ENCODE assay signal across 1 cellular context in the genomic region with DNA sequence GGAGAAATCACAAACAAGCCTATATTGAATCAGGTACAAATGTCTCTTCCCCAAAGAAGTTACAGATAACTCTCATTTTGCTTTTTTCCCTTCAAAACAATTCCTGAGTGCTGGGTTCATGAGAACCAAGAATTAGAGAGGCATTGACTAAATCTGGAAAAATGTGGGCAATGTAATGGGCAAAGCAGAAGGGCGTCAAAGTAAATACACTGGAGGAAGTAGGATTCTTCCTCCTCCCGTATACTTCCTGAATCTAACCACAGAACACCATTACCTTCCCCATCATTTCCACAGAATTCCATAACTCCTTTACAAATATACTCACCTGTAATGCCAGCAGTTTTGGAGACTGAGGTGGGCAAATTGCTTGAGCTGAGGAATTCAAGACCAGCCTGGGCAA.
TF ChIP-seq lines count a peak whose summit lies in the region.

No MANE protein-coding gene starts in this region.

TF ChIP-seq in HepG2, 621 proteins besides CTCF, POLR2A, EP300 and RAD21:
- TF ChIP-seq DNMT3B (CRISPR knock-in tag; conservative IDR thresholded peaks at IDR 0.05): no peak
- TF ChIP-seq ZNF44 (CRISPR knock-in tag; IDR thresholded peaks at IDR 0.05): no peak
- no peak for TF ChIP-seq GPN1 (CRISPR knock-in tag; IDR thresholded peaks at IDR 0.05; ENCODE audit: borderline replicate concordance)
- TF ChIP-seq, protein P1, sequence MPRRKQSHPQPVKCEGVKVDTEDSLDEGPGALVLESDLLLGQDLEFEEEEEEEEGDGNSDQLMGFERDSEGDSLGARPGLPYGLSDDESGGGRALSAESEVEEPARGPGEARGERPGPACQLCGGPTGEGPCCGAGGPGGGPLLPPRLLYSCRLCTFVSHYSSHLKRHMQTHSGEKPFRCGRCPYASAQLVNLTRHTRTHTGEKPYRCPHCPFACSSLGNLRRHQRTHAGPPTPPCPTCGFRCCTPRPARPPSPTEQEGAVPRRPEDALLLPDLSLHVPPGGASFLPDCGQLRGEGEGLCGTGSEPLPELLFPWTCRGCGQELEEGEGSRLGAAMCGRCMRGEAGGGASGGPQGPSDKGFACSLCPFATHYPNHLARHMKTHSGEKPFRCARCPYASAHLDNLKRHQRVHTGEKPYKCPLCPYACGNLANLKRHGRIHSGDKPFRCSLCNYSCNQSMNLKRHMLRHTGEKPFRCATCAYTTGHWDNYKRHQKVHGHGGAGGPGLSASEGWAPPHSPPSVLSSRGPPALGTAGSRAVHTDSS (CRISPR knock-in tag; conservative IDR thresholded peaks at IDR 0.05): no peak
- TF ChIP-seq ZNF816 (CRISPR knock-in tag; IDR thresholded peaks at IDR 0.05; ENCODE audit: borderline replicate concordance): no peak
- TF ChIP-seq SOX5 (CRISPR knock-in tag; IDR thresholded peaks at IDR 0.05; ENCODE audit: borderline replicate concordance): no peak
- TF ChIP-seq, protein P2, sequence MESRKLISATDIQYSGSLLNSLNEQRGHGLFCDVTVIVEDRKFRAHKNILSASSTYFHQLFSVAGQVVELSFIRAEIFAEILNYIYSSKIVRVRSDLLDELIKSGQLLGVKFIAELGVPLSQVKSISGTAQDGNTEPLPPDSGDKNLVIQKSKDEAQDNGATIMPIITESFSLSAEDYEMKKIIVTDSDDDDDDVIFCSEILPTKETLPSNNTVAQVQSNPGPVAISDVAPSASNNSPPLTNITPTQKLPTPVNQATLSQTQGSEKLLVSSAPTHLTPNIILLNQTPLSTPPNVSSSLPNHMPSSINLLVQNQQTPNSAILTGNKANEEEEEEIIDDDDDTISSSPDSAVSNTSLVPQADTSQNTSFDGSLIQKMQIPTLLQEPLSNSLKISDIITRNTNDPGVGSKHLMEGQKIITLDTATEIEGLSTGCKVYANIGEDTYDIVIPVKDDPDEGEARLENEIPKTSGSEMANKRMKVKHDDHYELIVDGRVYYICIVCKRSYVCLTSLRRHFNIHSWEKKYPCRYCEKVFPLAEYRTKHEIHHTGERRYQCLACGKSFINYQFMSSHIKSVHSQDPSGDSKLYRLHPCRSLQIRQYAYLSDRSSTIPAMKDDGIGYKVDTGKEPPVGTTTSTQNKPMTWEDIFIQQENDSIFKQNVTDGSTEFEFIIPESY (CRISPR knock-in tag; IDR thresholded peaks at IDR 0.05): no peak
- TF ChIP-seq PLRG1 (conservative IDR thresholded peaks at IDR 0.05): no peak
- TF ChIP-seq, protein P3, sequence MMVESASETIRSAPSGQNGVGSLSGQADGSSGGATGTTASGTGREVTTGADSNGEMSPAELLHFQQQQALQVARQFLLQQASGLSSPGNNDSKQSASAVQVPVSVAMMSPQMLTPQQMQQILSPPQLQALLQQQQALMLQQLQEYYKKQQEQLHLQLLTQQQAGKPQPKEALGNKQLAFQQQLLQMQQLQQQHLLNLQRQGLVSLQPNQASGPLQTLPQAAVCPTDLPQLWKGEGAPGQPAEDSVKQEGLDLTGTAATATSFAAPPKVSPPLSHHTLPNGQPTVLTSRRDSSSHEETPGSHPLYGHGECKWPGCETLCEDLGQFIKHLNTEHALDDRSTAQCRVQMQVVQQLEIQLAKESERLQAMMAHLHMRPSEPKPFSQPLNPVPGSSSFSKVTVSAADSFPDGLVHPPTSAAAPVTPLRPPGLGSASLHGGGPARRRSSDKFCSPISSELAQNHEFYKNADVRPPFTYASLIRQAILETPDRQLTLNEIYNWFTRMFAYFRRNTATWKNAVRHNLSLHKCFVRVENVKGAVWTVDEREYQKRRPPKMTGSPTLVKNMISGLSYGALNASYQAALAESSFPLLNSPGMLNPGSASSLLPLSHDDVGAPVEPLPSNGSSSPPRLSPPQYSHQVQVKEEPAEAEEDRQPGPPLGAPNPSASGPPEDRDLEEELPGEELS (CRISPR knock-in tag; IDR thresholded peaks at IDR 0.05): no peak
- TF ChIP-seq, protein P4, sequence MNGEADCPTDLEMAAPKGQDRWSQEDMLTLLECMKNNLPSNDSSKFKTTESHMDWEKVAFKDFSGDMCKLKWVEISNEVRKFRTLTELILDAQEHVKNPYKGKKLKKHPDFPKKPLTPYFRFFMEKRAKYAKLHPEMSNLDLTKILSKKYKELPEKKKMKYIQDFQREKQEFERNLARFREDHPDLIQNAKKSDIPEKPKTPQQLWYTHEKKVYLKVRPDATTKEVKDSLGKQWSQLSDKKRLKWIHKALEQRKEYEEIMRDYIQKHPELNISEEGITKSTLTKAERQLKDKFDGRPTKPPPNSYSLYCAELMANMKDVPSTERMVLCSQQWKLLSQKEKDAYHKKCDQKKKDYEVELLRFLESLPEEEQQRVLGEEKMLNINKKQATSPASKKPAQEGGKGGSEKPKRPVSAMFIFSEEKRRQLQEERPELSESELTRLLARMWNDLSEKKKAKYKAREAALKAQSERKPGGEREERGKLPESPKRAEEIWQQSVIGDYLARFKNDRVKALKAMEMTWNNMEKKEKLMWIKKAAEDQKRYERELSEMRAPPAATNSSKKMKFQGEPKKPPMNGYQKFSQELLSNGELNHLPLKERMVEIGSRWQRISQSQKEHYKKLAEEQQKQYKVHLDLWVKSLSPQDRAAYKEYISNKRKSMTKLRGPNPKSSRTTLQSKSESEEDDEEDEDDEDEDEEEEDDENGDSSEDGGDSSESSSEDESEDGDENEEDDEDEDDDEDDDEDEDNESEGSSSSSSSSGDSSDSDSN (CRISPR knock-in tag; IDR thresholded peaks at IDR 0.05): no peak
- TF ChIP-seq, protein P5, sequence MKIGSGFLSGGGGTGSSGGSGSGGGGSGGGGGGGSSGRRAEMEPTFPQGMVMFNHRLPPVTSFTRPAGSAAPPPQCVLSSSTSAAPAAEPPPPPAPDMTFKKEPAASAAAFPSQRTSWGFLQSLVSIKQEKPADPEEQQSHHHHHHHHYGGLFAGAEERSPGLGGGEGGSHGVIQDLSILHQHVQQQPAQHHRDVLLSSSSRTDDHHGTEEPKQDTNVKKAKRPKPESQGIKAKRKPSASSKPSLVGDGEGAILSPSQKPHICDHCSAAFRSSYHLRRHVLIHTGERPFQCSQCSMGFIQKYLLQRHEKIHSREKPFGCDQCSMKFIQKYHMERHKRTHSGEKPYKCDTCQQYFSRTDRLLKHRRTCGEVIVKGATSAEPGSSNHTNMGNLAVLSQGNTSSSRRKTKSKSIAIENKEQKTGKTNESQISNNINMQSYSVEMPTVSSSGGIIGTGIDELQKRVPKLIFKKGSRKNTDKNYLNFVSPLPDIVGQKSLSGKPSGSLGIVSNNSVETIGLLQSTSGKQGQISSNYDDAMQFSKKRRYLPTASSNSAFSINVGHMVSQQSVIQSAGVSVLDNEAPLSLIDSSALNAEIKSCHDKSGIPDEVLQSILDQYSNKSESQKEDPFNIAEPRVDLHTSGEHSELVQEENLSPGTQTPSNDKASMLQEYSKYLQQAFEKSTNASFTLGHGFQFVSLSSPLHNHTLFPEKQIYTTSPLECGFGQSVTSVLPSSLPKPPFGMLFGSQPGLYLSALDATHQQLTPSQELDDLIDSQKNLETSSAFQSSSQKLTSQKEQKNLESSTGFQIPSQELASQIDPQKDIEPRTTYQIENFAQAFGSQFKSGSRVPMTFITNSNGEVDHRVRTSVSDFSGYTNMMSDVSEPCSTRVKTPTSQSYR (CRISPR knock-in tag; IDR thresholded peaks at IDR 0.05; ENCODE audit: borderline replicate concordance): no peak
- TF ChIP-seq CCAR2 (optimal IDR thresholded peaks at IDR 0.05; ENCODE audit: low read depth, low read length): no peak
- no peak; the same call in 1 of the 2 replicates for TF ChIP-seq ETV5 (CRISPR knock-in tag; IDR thresholded peaks at IDR 0.05; ENCODE audit: borderline replicate concordance)
- no peak for TF ChIP-seq ZNF230 (CRISPR knock-in tag; IDR thresholded peaks at IDR 0.05)
- no peak for TF ChIP-seq ZMYM3 (CRISPR knock-in tag; IDR thresholded peaks at IDR 0.05)
- no peak for TF ChIP-seq PRPF4 (IDR thresholded peaks at IDR 0.05; ENCODE audit: low read depth, low read length, poor library complexity, severe bottlenecking)
- TF ChIP-seq HNRNPLL (IDR thresholded peaks at IDR 0.05; ENCODE audit: low read depth, low read length, poor library complexity, severe bottlenecking): no peak
- no peak for TF ChIP-seq KLF16 (CRISPR knock-in tag; IDR thresholded peaks at IDR 0.05)
- no peak for TF ChIP-seq ZNF879 (CRISPR knock-in tag; IDR thresholded peaks at IDR 0.05)
TF ChIP-seq in HepG2: peak in this region for 0.
